Comparison of ENCODE assay signal across 20 cellular contexts in the genomic region with DNA sequence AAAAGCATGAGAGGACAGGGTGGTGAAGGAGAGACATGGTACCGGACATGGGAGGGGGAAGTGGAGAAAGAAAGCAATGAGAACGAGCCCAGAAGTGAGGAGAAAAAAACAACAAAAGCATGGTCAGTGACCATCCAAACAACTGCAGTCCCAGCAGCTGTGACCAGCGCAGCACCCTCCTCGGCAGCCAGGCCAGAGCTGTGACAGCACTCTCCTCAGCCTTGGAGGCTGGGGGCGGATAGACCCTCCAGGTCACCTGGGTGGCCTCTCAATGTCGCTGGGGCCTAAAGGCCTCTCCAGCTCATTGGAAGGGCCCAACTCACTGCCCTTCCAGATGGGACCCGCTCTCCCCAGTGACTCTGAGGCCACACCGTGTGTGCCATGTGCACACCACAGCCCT.
DNase-seq lines count a peak whose midpoint lies in the region; ATAC-seq and TF ChIP-seq lines count a peak whose summit lies in the region.
"Had no signal": no experiment of that assay in that cellular context is flagged by ENCODE, and none has a peak within 500 bp of the region (broad histone marks: within the 10 kb centered on the region; RNA-seq: fewer than 3 reads in every experiment).

No MANE protein-coding gene starts in this region.

- peaks cover 10% of the 10 kb centered on the region for H3K4me1 Mint-ChIP-seq in activated CD4-positive, alpha-beta T cell treated with anti-CD3 and anti-CD28 coated beads, Interleukin-2, amount 10 ng/mL, durations not matched to agents 7 days and 5 days
- H3K4me1 Mint-ChIP-seq in immature natural killer cell (peaks cover 67 to 68% of the 10 kb centered on the region in 2 donors), nephron progenitor cell (peaks cover 35% of the 10 kb centered on the region)

- peak overlapping the region; percentile 4 for H3K27ac Mint-ChIP-seq in activated CD4-positive, alpha-beta T cell treated with anti-CD3 and anti-CD28 coated beads, Interleukin-2, amount 10 ng/mL, durations not matched to agents 7 days and 5 days
- H3K27ac Mint-ChIP-seq in immature natural killer cell = peak overlapping the region; percentile 82 to 96 (median 91)
- H3K27ac Mint-ChIP-seq in nephron progenitor cell = peak overlapping the region; percentile 50
- H3K27ac Mint-ChIP-seq: CD8-positive, alpha-beta T cell; HFFc6 had no signal

- POLR2A ChIA-PET in activated CD4-positive, alpha-beta T cell treated with anti-CD3 and anti-CD28 coated beads, Interleukin-2, amount 10 ng/mL, durations not matched to agents 7 days and 5 days (lab: Charles Lee) = no interaction called here

- H3K27me3 ChIP-seq in effector memory CD4-positive, alpha-beta T cell (replicated peaks; ENCODE audit: control insufficient read depth, insufficient read depth, low read length, poor library complexity, severe bottlenecking) = no peaks in the 10 kb centered on the region
- H3K27me3 ChIP-seq in aorta (ENCODE audit: control insufficient read depth in 1 of 2, insufficient read depth in 2 of 2, low read length in 1 of 2) = no peaks in the 10 kb centered on the region

- peaks cover 2% of the 10 kb centered on the region for H3K27me3 Mint-ChIP-seq in activated CD4-positive, alpha-beta T cell treated with anti-CD3 and anti-CD28 coated beads, Interleukin-2, amount 10 ng/mL, durations not matched to agents 7 days and 5 days
- peaks cover 0 to 14% (median 6%) of the 10 kb centered on the region in 3 donors for H3K27me3 Mint-ChIP-seq in immature natural killer cell (ENCODE audit: low read depth in 3 of 3)
- H3K27me3 Mint-ChIP-seq in nephron progenitor cell (ENCODE audit: low read depth, poor library complexity) = peaks cover 25% of the 10 kb centered on the region

- 82% methylated on average over 8 of the region's 8 CpGs for WGBS in aorta, 2 donors

- H3K4me3 Mint-ChIP-seq in activated CD4-positive, alpha-beta T cell treated with anti-CD3 and anti-CD28 coated beads, Interleukin-2, amount 10 ng/mL, durations not matched to agents 7 days and 5 days = no peak overlapping the region
- peak overlapping the region; percentile 61 to 83 (median 72) for H3K4me3 Mint-ChIP-seq in immature natural killer cell
- H3K4me3 Mint-ChIP-seq in nephron progenitor cell = no peak overlapping the region
- H3K4me3 Mint-ChIP-seq: CD8-positive, alpha-beta T cell; HFFc6 had no signal

- no peak overlapping the region for H3K27ac ChIP-seq in effector memory CD4-positive, alpha-beta T cell (ENCODE audit: insufficient read depth, low read length, poor library complexity, severe bottlenecking)
- no peak overlapping the region for H3K27ac ChIP-seq in aorta (ENCODE audit: low read depth in 1 of 2, low read length in 2 of 2)
- H3K27ac ChIP-seq: 22Rv1, A549, GM23248 had no signal

- no peaks in the 10 kb centered on the region for H3K4me1 ChIP-seq in effector memory CD4-positive, alpha-beta T cell (ENCODE audit: control insufficient read depth, insufficient read depth, low read length, poor library complexity, severe bottlenecking)
- H3K4me1 ChIP-seq in aorta (ENCODE audit: control insufficient read depth in 1 of 2, insufficient read depth in 2 of 2, low read length in 2 of 2) = no peaks in the 10 kb centered on the region
- H3K4me1 ChIP-seq: A549 had no signal

- intact Hi-C loops in aorta (cut with DNase I) = no loop called here

- H3K36me3 ChIP-seq in effector memory CD4-positive, alpha-beta T cell (ENCODE audit: control insufficient read depth, insufficient read depth, low read length) = no peaks in the 10 kb centered on the region
- no peaks in the 10 kb centered on the region for H3K36me3 ChIP-seq in aorta (ENCODE audit: control insufficient read depth in 1 of 2, insufficient read depth in 2 of 2, low read length in 1 of 2)

- ATAC-seq in HG03045 (IDR thresholded peaks at IDR 0.05; ENCODE audit: unreplicated experiment) (no peak), aorta (ENCODE audit: low FRiP score) (no peak)
- ATAC-seq: A549; CD8-positive, alpha-beta T cell; HCT116 had no signal

- H3K36me3 Mint-ChIP-seq in activated CD4-positive, alpha-beta T cell treated with anti-CD3 and anti-CD28 coated beads, Interleukin-2, amount 10 ng/mL, durations not matched to agents 7 days and 5 days (ENCODE audit: low read depth) = no peaks in the 10 kb centered on the region
- H3K36me3 Mint-ChIP-seq in immature natural killer cell (peaks cover 0 to 3% (median 0%) of the 10 kb centered on the region in 3 donors), nephron progenitor cell (ENCODE audit: low read depth) (no peaks in the 10 kb centered on the region)
- H3K36me3 Mint-ChIP-seq: CD8-positive, alpha-beta T cell had no signal

- TF ChIP-seq CTCF in nephron progenitor cell (IDR thresholded peaks at IDR 0.05) = no peak

- no peaks in the 10 kb centered on the region for H3K9me3 ChIP-seq in effector memory CD4-positive, alpha-beta T cell (ENCODE audit: control insufficient read depth, low read length)
- H3K9me3 ChIP-seq in aorta (ENCODE audit: control insufficient read depth, low read length) = no peaks in the 10 kb centered on the region
- H3K9me3 ChIP-seq: A549 had no signal

- CTCF ChIA-PET in activated CD4-positive, alpha-beta T cell treated with anti-CD3 and anti-CD28 coated beads, Interleukin-2, amount 10 ng/mL, durations not matched to agents 7 days and 5 days (lab: Charles Lee) = no interaction called here

- no peaks in the 10 kb centered on the region for H3K9me3 Mint-ChIP-seq in activated CD4-positive, alpha-beta T cell treated with anti-CD3 and anti-CD28 coated beads, Interleukin-2, amount 10 ng/mL, durations not matched to agents 7 days and 5 days
- H3K9me3 Mint-ChIP-seq in immature natural killer cell = no peaks in the 10 kb centered on the region
- H3K9me3 Mint-ChIP-seq in nephron progenitor cell = no peaks in the 10 kb centered on the region
- H3K9me3 Mint-ChIP-seq: CD8-positive, alpha-beta T cell; HFFc6 had no signal

- H3K4me3 ChIP-seq in effector memory CD4-positive, alpha-beta T cell (ENCODE audit: insufficient read depth, low read depth, low read length, poor library complexity, severe bottlenecking) = no peak overlapping the region
- H3K4me3 ChIP-seq in aorta (ENCODE audit: low read length in 2 of 2) = no peak overlapping the region
- H3K4me3 ChIP-seq: A549, GM12878, GM23248 had no signal

- no peak for DNase-seq in activated CD4-positive, alpha-beta T cell treated with anti-CD3 and anti-CD28 coated beads, Interleukin-2, amount 10 ng/mL, durations not matched to agents 7 days and 5 days
- DNase-seq in activated CD4-positive, alpha-beta T cell treated with anti-CD3 and anti-CD28 coated beads, Interleukin-2, amount 50 U/mL, for 1 hour = no peak
- DNase-seq in immature natural killer cell (no peak), nephron progenitor cell (no peak), cerebellar nuclear complex (lab: John Stamatoyannopoulos, UW) (no peak), aorta (no peak)
- DNase-seq in effector memory CD4-positive, alpha-beta T cell = no peak
- DNase-seq: AML-193, Calu3, DND-41, EL, HFFc6, IMR-90 had no signal

Comparison
In these comparisons a context has a peak if more than half of its experiments do, and no peak if none do; other contexts are left out.
1. H3K27ac Mint-ChIP-seq: peak in every context shown above with its lines; median percentile 91 in immature natural killer cell; 50 in nephron progenitor cell; 4 in activated CD4-positive, alpha-beta T cell treated with anti-CD3 and anti-CD28 coated beads, Interleukin-2, amount 10 ng/mL, durations not matched to agents 7 days and 5 days.
2. H3K4me3 Mint-ChIP-seq: peak in immature natural killer cell (5 of 5); none in activated CD4-positive, alpha-beta T cell treated with anti-CD3 and anti-CD28 coated beads, Interleukin-2, amount 10 ng/mL, durations not matched to agents 7 days and 5 days (single experiment) and nephron progenitor cell (single experiment).